Comparison of ENCODE assay signal across 8 cellular contexts in the genomic region with DNA sequence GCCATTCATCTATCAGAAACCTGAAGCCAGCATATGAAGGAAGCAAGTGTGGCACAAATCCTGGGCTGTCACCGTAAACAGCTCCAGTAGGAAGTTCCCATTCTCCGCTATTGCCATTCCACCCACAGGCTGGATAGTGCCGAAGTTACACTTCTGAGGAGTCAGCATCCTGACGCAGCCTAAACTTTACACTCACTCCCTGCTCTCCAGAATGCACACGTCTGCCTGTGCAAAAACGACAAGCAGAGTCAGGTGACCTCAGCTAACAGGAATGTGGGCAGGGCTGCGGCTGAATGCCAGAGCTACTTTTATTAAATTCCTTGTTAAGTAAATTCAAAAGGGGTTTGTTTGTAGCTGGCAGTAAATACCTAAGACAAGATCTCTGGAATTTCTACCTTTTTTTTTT. TPM values are rescaled to one million over a fixed set of nuclear protein-coding genes. Genes with fewer than 3 reads are reported as not detected.
DNase-seq lines count a peak whose midpoint lies in the region; ATAC-seq and TF ChIP-seq lines count a peak whose summit lies in the region.

No MANE protein-coding gene starts in this region.

- H3K4me1 ChIP-seq in BE2C = peaks cover 4% of the 10 kb centered on the region; the same call in 1 of the 2 replicates

- TF ChIP-seq CTCF in BE2C (IDR thresholded peaks at IDR 0.05; ENCODE audit: low read depth, low read length) = no peak

- DNase-seq in H4 (ENCODE audit: low spot score) = peak; percentile 95
- peak; percentile 97 for DNase-seq in SW480 (ENCODE audit: low spot score)
- DNase-seq in Right ventricle myocardium superior = peak; percentile 55
- peak; percentile 65 for DNase-seq in sciatic nerve (ENCODE audit: low spot score)
- DNase-seq in BE2C = no peak
- DNase-seq in NCI-H2081 (lab: John Stamatoyannopoulos, UW) = no peak

- intact Hi-C loops in Right ventricle myocardium superior (cut with DNase I) = no loop called here
- intact Hi-C loops in sciatic nerve (cut with DNase I) = no loop called here

- peaks cover 37% of the 10 kb centered on the region for H3K36me3 ChIP-seq in BE2C

- no peak overlapping the region for H3K4me3 ChIP-seq in BE2C (ENCODE audit: low read depth, low read length)

- H3K27me3 ChIP-seq in BE2C = no peaks in the 10 kb centered on the region

- H3K9me3 ChIP-seq in BE2C = no peaks in the 10 kb centered on the region

- ATAC-seq in Right ventricle myocardium superior (ENCODE audit: poor library complexity) (peak; percentile 85), sciatic nerve (peak; percentile 80), GM18867 (IDR thresholded peaks at IDR 0.05; ENCODE audit: unreplicated experiment) (no peak), HG03378 (IDR thresholded peaks at IDR 0.05; ENCODE audit: unreplicated experiment) (no peak)

RNA-seq across cellular contexts. Expression of a gene that starts 33.7 kb away (rescaled TPM):
- 15.1 and 30.7 TPM in 2 replicates for total RNA-seq in H4 (2014; rRNA removed; shearing (Covaris generic))
- total RNA-seq in Right ventricle myocardium superior = 9.5 TPM
- 27.4 TPM for total RNA-seq in sciatic nerve
- 16.5 TPM for polyA plus RNA-seq in BE2C (2012; ENCODE audit: insufficient read depth, insufficient read length, low read depth)

RNA-seq across cellular contexts. Expression of a gene that starts 46.1 kb away (rescaled TPM):
- total RNA-seq in H4 (2014; rRNA removed; shearing (Covaris generic)) = not detected in 2 replicates
- total RNA-seq in Right ventricle myocardium superior = not detected
- total RNA-seq in sciatic nerve = 0.53 TPM
- 0.85 TPM for polyA plus RNA-seq in BE2C (2012; ENCODE audit: insufficient read depth, insufficient read length, low read depth)

Comparison
In these comparisons a context has a peak if more than half of its experiments do, and no peak if none do; other contexts are left out.
1. DNase-seq: peak in H4 (single experiment), SW480 (single experiment), Right ventricle myocardium superior (single experiment) and sciatic nerve (single experiment); none in BE2C (single experiment) and NCI-H2081 (0 of 2).
2. ATAC-seq: peak in Right ventricle myocardium superior (single experiment) and sciatic nerve (single experiment); none in GM18867 (single experiment) and HG03378 (single experiment).